Comparison of ENCODE assay signal across 10 cellular contexts in genomic region chr20:5353624-5354496, GRCh38. TPM values are rescaled to one million over a fixed set of nuclear protein-coding genes. Genes with fewer than 3 reads are reported as not detected.
DNase-seq lines count a peak whose midpoint lies in the region; ATAC-seq, FAIRE-seq and TF ChIP-seq lines count a peak whose summit lies in the region.
"Had no signal": no experiment of that assay in that cellular context is flagged by ENCODE, and none has a peak within 500 bp of the region (broad histone marks: within the 10 kb centered on the region; RNA-seq: fewer than 3 reads in every experiment).

No MANE protein-coding gene starts in this region.

- H2AFZ ChIP-seq in endothelial cell of umbilical vein (ENCODE audit: low read depth, low read length) (peak overlapping the region; percentile 47), smooth muscle cell (ENCODE audit: low read depth) (no peak overlapping the region)

- POLR2A ChIA-PET in endothelial cell of umbilical vein (lab: Charles Lee): no interaction called here

- H3K36me3 Mint-ChIP-seq in activated CD4-positive, alpha-beta T cell treated with anti-CD3 and anti-CD28 coated beads, Interleukin-2, amount 10 ng/mL, durations not matched to agents 24 days and 14 days (ENCODE audit: low read depth): no peaks in the 10 kb centered on the region

- TF ChIP-seq CTCF in endothelial cell of umbilical vein (IDR thresholded peaks at IDR 0.05; ENCODE audit: extremely low read depth in 1 of 2, insufficient read depth in 1 of 2, low read depth in 1 of 2, low read length in 2 of 2) (no peak), smooth muscle cell (IDR thresholded peaks at IDR 0.05; ENCODE audit: borderline replicate concordance, insufficient read depth, poor library complexity, severe bottlenecking) (no peak)

- H3K79me2 ChIP-seq in endothelial cell of umbilical vein (ENCODE audit: control insufficient read depth, insufficient read depth, low read length) (no peaks in the 10 kb centered on the region), smooth muscle cell (ENCODE audit: low read depth) (no peaks in the 10 kb centered on the region)

- H3F3A ChIP-seq in smooth muscle cell (ENCODE audit: low read depth): no peaks in the 10 kb centered on the region

- peak overlapping the region; percentile 20 for H3K4me2 ChIP-seq in endothelial cell of umbilical vein (ENCODE audit: insufficient read depth, low read length)
- H3K4me2 ChIP-seq in smooth muscle cell: peak overlapping the region; percentile 55

- peaks cover 16% of the 10 kb centered on the region for H3K4me1 Mint-ChIP-seq in activated CD4-positive, alpha-beta T cell treated with anti-CD3 and anti-CD28 coated beads, Interleukin-2, amount 10 ng/mL, durations not matched to agents 24 days and 14 days

- peaks cover 12% of the 10 kb centered on the region for H3K9me3 Mint-ChIP-seq in activated CD4-positive, alpha-beta T cell treated with anti-CD3 and anti-CD28 coated beads, Interleukin-2, amount 10 ng/mL, durations not matched to agents 24 days and 14 days

- peaks cover 30% of the 10 kb centered on the region for H3K4me1 ChIP-seq in endothelial cell of umbilical vein (ENCODE audit: control insufficient read depth, extremely low read depth, insufficient read depth, low read length)
- no peaks in the 10 kb centered on the region for H3K4me1 ChIP-seq in smooth muscle cell (ENCODE audit: low read depth)

- H3K4me3 Mint-ChIP-seq in activated CD4-positive, alpha-beta T cell treated with anti-CD3 and anti-CD28 coated beads, Interleukin-2, amount 10 ng/mL, durations not matched to agents 24 days and 14 days: no peak overlapping the region

- H3K9ac ChIP-seq in endothelial cell of umbilical vein (replicated peaks; ENCODE audit: extremely low read depth, insufficient read depth, low read length) (peak overlapping the region; percentile 66), smooth muscle cell (ENCODE audit: low read depth) (no peak overlapping the region)

- H3K4me3 ChIP-seq in endothelial cell of umbilical vein (replicated peaks in 1 of 3; ENCODE audit: insufficient read depth in 1 of 3, low read depth in 1 of 3, low read length in 3 of 3): peak overlapping the region in 1 of 3 experiments; percentile 25
- no peak overlapping the region for H3K4me3 ChIP-seq in smooth muscle cell

- no peaks in the 10 kb centered on the region for H3K27me3 ChIP-seq in endothelial cell of umbilical vein (ENCODE audit: control insufficient read depth in 2 of 2, insufficient read depth in 2 of 2, low read length in 2 of 2)
- no peaks in the 10 kb centered on the region for H3K27me3 ChIP-seq in smooth muscle cell (ENCODE audit: low read depth)

- no peaks in the 10 kb centered on the region for H3K36me3 ChIP-seq in endothelial cell of umbilical vein (ENCODE audit: control insufficient read depth in 2 of 2, extremely low read depth in 1 of 2, insufficient read depth in 2 of 2, low read length in 2 of 2)
- no peaks in the 10 kb centered on the region for H3K36me3 ChIP-seq in smooth muscle cell (ENCODE audit: low read depth)

- TSS peak; percentile 66 for BruUV-seq in endothelial cell of umbilical vein (replicated peaks; lab: Mats Ljungman, UMichigan)

- H3K27ac ChIP-seq in endothelial cell of umbilical vein (ENCODE audit: insufficient read depth, low read depth, low read length) (peak overlapping the region; percentile 92), smooth muscle cell (ENCODE audit: low read depth) (peak overlapping the region; percentile 89)

- ATAC-seq in HG03460 (IDR thresholded peaks at IDR 0.05; ENCODE audit: unreplicated experiment) (no peak), HG02840 (IDR thresholded peaks at IDR 0.05; ENCODE audit: low FRiP score, unreplicated experiment) (no peak)

- no peaks in the 10 kb centered on the region for H3K27me3 Mint-ChIP-seq in activated CD4-positive, alpha-beta T cell treated with anti-CD3 and anti-CD28 coated beads, Interleukin-2, amount 10 ng/mL, durations not matched to agents 24 days and 14 days

- dilution Hi-C loops in endothelial cell of umbilical vein (cut with MboI; ENCODE audit: extremely low pct_ligation_motif_present, low sequenced_read_pairs): no loop called here

- H3K9me1 ChIP-seq in endothelial cell of umbilical vein (replicated peaks; ENCODE audit: control insufficient read depth, extremely low read depth, insufficient read depth, low read length): no peaks in the 10 kb centered on the region

- DNase-seq in activated CD4-positive, alpha-beta T cell treated with anti-CD3 and anti-CD28 coated beads, Interleukin-2, amount 10 ng/mL, durations not matched to agents 24 days and 14 days: no peak
- no peak for DNase-seq in activated CD4-positive, alpha-beta T cell treated with anti-CD3 and anti-CD28 coated beads, Interleukin-2, amount 50 U/mL, for 1 hour
- DNase-seq in endothelial cell of umbilical vein (ENCODE audit: low read depth, low spot score) (peak; percentile 88), smooth muscle cell (lab: John Stamatoyannopoulos, UW; ENCODE audit: unreplicated experiment) (no peak)
- no peak for DNase-seq in effector CD8-positive, alpha-beta T cell (lab: John Stamatoyannopoulos, UW)
- DNase-seq: activated CD8-positive, alpha-beta memory T cell treated with anti-CD3 and anti-CD28 coated beads for 24 hours; cerebellar nuclear complex had no signal

- CTCF ChIA-PET in endothelial cell of umbilical vein (lab: Charles Lee): no interaction called here

- H3K9me3 ChIP-seq in endothelial cell of umbilical vein (replicated peaks; ENCODE audit: control insufficient read depth, insufficient read depth, low read length) (no peaks in the 10 kb centered on the region), smooth muscle cell (replicated peaks; ENCODE audit: low read depth) (no peaks in the 10 kb centered on the region)

- FAIRE-seq in endothelial cell of umbilical vein (lab: Jason Lieb, UNC): peak; percentile 81

- intact Hi-C loops in activated CD4-positive, alpha-beta T cell treated with anti-CD3 and anti-CD28 coated beads, Interleukin-2, amount 10 ng/mL, durations not matched to agents 24 days and 14 days (cut with micrococcal nuclease): loop anchor here (2.0 to 10.0 kb wide), 3 partner anchors 17 to 491 kb away; partner anchors contain the start of gene CDS2
- intact Hi-C loops in endothelial cell of umbilical vein (cut with micrococcal nuclease): loop anchor here (10.0 kb wide), 1 partner anchor 229 kb away; the partner anchor contains the start of gene CDS2

- H4K20me1 ChIP-seq in endothelial cell of umbilical vein (replicated peaks; ENCODE audit: control insufficient read depth, extremely low read depth, insufficient read depth, low read length) (no peaks in the 10 kb centered on the region), smooth muscle cell (ENCODE audit: low read depth) (no peaks in the 10 kb centered on the region)

- WGBS in smooth muscle cell (ENCODE audit: low lambda C conversion rate): 72% methylated on average over 4 of the region's 4 CpGs

- TF ChIP-seq POLR2A in endothelial cell of umbilical vein (IDR thresholded peaks at IDR 0.05; ENCODE audit: low read depth, low read length): no peak

- H3K27ac Mint-ChIP-seq in activated CD4-positive, alpha-beta T cell treated with anti-CD3 and anti-CD28 coated beads, Interleukin-2, amount 10 ng/mL, durations not matched to agents 24 days and 14 days: peak overlapping the region; percentile 59

TF ChIP-seq in PFSK-1, 5 proteins besides CTCF, POLR2A, EP300 and RAD21 (continues in another document):
- no peak for TF ChIP-seq POLR2AphosphoS5 (IDR thresholded peaks at IDR 0.05; ENCODE audit: low read depth, low read length)

TF ChIP-seq in endothelial cell of umbilical vein, 7 proteins besides CTCF, POLR2A, EP300 and RAD21:
- TF ChIP-seq MYC (IDR thresholded peaks at IDR 0.05; ENCODE audit: low read depth, low read length) (no peak), FOS (IDR thresholded peaks at IDR 0.05; ENCODE audit: borderline replicate concordance, insufficient read depth, low read length) (peak; percentile 75), GATA2 (IDR thresholded peaks at IDR 0.05; ENCODE audit: insufficient read depth, insufficient read length, low read depth, low read length) (no peak), POLR2AphosphoS5 (IDR thresholded peaks at IDR 0.05; ENCODE audit: insufficient read depth, low read depth, low read length) (no peak), EZH2 (IDR thresholded peaks at IDR 0.05; ENCODE audit: borderline replicate concordance, low read depth, low read length, severe bottlenecking) (no peak), JUN (IDR thresholded peaks at IDR 0.05; ENCODE audit: borderline replicate concordance, insufficient read depth, insufficient read length, low read depth) (peak; percentile 97), MAX (IDR thresholded peaks at IDR 0.05; ENCODE audit: insufficient read depth, insufficient read length) (no peak)

RNA-seq across cellular contexts. Expression of gene PROKR2, which starts 37.1 kb away (rescaled TPM):
- total RNA-seq in activated CD4-positive, alpha-beta T cell treated with anti-CD3 and anti-CD28 coated beads, Interleukin-2, amount 10 ng/mL, durations not matched to agents 24 days and 14 days: not detected in 2 replicates
- polyA plus RNA-seq in PFSK-1 (2012; ENCODE audit: insufficient read length, low read depth): not detected
- total RNA-seq in endothelial cell of umbilical vein: not detected in 2 replicates
- polyA plus RNA-seq in endothelial cell of umbilical vein: not detected in 2 replicates
- not detected in 2 replicates for polyA plus RNA-seq in endothelial cell of umbilical vein (2011; cell fraction: cytosol; rRNA removed)
- not detected in 2 replicates for polyA plus RNA-seq in endothelial cell of umbilical vein (2011; cell fraction: nucleus; rRNA removed)
- polyA plus RNA-seq in endothelial cell of umbilical vein (2012): not detected in 2 replicates
- polyA minus RNA-seq in endothelial cell of umbilical vein: not detected in 2 replicates
- not detected for polyA minus RNA-seq in endothelial cell of umbilical vein (2011; cell fraction: cytosol; rRNA and poly(A)+ RNA removed)
- not detected in 2 replicates for polyA minus RNA-seq in endothelial cell of umbilical vein (2011; cell fraction: nucleus; rRNA and poly(A)+ RNA removed)
- total RNA-seq in smooth muscle cell: not detected in 2 replicates
- polyA plus RNA-seq in smooth muscle cell: not detected in 2 replicates
